Comparison of ENCODE assay signal across 1 cellular context in the genomic region with DNA sequence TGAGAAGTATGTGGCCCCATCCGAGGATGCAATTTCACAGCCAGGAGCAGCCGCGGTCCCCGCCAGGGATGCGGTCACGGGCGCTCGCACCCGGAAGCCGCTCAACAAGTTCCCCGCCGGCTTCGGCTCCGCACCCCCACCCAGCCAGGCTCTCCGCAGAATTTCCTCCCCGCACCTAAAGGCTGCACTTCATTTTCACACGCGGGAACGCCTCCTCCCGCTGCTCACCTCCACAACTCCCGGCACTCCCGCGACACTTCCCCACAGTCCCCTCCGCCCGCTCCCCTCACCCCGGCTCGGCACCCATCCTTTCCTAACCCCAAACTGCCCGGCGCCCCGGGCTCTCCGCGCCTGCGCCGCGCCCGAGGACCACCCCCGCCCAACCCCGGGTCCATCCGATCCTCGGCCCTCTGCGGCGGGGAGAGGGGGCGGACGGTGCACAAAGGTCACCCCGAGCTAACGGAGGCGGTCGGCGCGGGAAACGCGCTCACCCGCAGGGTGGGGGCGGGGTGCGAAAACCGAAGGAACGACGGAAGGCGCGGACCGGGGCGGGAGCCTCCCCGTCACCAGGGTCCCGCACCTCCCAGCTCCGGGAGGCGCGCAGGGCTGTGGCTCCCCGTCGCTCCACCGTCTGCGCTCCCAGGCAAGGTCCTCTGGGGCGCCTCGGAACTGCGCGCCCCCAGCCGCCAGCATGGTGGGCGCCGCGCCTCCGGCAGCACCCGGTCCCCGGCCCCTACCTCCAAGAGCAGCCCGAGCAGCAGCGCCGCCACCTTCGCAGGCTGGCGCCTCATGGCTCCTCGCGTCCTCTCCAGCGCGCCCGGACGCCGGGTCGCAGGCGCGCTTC.
TF ChIP-seq lines count a peak whose summit lies in the region.

No MANE protein-coding gene starts in this region.

TF ChIP-seq in HepG2, 621 proteins besides CTCF, POLR2A, EP300 and RAD21 (continued from another document and continues in another):
- TF ChIP-seq, protein P1, sequence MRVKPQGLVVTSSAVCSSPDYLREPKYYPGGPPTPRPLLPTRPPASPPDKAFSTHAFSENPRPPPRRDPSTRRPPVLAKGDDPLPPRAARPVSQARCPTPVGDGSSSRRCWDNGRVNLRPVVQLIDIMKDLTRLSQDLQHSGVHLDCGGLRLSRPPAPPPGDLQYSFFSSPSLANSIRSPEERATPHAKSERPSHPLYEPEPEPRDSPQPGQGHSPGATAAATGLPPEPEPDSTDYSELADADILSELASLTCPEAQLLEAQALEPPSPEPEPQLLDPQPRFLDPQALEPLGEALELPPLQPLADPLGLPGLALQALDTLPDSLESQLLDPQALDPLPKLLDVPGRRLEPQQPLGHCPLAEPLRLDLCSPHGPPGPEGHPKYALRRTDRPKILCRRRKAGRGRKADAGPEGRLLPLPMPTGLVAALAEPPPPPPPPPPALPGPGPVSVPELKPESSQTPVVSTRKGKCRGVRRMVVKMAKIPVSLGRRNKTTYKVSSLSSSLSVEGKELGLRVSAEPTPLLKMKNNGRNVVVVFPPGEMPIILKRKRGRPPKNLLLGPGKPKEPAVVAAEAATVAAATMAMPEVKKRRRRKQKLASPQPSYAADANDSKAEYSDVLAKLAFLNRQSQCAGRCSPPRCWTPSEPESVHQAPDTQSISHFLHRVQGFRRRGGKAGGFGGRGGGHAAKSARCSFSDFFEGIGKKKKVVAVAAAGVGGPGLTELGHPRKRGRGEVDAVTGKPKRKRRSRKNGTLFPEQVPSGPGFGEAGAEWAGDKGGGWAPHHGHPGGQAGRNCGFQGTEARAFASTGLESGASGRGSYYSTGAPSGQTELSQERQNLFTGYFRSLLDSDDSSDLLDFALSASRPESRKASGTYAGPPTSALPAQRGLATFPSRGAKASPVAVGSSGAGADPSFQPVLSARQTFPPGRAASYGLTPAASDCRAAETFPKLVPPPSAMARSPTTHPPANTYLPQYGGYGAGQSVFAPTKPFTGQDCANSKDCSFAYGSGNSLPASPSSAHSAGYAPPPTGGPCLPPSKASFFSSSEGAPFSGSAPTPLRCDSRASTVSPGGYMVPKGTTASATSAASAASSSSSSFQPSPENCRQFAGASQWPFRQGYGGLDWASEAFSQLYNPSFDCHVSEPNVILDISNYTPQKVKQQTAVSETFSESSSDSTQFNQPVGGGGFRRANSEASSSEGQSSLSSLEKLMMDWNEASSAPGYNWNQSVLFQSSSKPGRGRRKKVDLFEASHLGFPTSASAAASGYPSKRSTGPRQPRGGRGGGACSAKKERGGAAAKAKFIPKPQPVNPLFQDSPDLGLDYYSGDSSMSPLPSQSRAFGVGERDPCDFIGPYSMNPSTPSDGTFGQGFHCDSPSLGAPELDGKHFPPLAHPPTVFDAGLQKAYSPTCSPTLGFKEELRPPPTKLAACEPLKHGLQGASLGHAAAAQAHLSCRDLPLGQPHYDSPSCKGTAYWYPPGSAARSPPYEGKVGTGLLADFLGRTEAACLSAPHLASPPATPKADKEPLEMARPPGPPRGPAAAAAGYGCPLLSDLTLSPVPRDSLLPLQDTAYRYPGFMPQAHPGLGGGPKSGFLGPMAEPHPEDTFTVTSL (CRISPR knock-in tag; IDR thresholded peaks at IDR 0.05; ENCODE audit: borderline replicate concordance): 0 out of 2 replicates have a peak, but pooled peaks have one; percentile 22
- TF ChIP-seq, protein P2, sequence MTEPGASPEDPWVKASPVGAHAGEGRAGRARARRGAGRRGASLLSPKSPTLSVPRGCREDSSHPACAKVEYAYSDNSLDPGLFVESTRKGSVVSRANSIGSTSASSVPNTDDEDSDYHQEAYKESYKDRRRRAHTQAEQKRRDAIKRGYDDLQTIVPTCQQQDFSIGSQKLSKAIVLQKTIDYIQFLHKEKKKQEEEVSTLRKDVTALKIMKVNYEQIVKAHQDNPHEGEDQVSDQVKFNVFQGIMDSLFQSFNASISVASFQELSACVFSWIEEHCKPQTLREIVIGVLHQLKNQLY (CRISPR knock-in tag; IDR thresholded peaks at IDR 0.05): no peak
- no peak for TF ChIP-seq ZNF530 (CRISPR knock-in tag; IDR thresholded peaks at IDR 0.05; ENCODE audit: low read depth)
- peak; percentile 36; the same call in 1 of the 2 replicates for TF ChIP-seq ZNF441 (CRISPR knock-in tag; IDR thresholded peaks at IDR 0.05; ENCODE audit: borderline replicate concordance)
- TF ChIP-seq ZNF577 (CRISPR knock-in tag; IDR thresholded peaks at IDR 0.05; ENCODE audit: borderline replicate concordance, low read depth): no peak
- TF ChIP-seq, protein P3, sequence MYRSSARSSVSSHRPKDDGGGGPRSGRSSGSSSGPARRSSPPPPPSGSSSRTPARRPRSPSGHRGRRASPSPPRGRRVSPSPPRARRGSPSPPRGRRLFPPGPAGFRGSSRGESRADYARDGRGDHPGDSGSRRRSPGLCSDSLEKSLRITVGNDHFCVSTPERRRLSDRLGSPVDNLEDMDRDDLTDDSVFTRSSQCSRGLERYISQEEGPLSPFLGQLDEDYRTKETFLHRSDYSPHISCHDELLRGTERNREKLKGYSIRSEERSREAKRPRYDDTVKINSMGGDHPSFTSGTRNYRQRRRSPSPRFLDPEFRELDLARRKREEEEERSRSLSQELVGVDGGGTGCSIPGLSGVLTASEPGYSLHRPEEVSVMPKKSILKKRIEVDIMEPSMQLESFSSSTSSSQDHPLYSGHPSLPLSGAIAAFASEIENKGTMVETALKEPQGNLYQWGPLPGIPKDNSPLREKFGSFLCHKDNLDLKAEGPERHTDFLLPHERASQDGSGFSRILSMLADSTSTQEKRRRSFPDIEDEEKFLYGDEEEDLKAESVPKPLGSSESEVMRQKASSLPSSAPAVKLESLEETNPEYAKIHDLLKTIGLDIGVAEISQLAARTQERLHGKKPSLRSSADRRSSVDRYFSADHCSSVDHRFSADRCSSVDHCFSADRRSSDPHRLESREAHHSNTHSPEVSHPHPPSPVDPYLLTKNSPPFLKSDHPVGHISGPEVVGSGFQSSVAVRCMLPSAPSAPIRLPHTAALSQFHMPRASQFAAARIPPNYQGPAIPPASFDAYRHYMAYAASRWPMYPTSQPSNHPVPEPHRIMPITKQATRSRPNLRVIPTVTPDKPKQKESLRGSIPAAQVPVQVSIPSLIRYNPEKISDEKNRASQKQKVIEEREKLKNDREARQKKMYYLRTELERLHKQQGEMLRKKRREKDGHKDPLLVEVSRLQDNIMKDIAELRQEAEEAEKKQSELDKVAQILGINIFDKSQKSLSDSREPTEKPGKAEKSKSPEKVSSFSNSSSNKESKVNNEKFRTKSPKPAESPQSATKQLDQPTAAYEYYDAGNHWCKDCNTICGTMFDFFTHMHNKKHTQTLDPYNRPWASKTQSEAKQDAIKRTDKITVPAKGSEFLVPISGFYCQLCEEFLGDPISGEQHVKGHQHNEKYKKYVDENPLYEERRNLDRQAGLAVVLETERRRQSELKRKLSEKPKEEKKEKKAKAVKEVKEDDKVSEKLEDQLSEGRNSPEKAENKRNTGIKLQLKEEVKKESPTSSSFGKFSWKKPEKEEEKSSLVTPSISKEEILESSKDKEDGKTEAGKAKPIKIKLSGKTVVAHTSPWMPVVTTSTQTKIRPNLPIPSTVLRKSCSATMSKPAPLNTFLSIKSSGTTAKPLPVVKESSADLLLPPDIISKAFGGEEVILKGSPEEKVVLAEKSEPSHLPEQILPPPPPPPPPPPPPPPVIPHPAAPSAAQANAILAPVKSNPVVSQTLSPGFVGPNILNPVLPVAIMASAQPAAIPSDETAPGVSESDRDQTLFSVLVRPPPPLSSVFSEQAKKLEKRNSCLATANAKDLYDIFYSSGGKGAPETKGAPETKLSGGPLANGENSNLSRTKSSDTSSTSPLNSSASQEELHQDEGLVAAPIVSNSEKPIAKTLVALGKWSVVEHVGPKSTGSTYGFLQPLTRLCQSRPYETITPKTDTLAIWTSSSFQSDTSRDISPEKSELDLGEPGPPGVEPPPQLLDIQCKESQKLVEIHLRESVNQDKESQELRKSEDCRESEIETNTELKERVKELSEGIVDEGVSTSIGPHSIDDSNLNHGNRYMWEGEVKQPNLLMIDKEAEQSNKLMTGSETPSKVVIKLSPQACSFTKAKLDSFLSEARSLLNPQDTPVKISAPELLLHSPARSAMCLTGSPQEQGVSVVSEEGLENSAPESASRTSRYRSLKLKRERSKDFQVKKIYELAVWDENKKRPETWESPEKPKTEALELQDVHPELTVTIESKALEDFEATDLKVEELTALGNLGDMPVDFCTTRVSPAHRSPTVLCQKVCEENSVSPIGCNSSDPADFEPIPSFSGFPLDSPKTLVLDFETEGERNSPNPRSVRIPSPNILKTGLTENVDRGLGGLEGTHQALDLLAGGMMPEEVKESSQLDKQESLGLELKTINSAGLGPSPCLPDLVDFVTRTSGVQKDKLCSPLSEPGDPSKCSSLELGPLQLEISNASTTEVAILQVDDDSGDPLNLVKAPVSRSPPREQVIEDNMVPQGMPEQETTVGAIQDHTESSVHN (CRISPR knock-in tag; IDR thresholded peaks at IDR 0.05): peak; percentile 80; the same call in 1 of the 2 replicates
- no peak for TF ChIP-seq NR1H2 (CRISPR knock-in tag; IDR thresholded peaks at IDR 0.05; ENCODE audit: borderline replicate concordance, low read depth)
- TF ChIP-seq HNRNPL (IDR thresholded peaks at IDR 0.05; ENCODE audit: low read depth, low read length): no peak
- TF ChIP-seq ZNF670 (CRISPR knock-in tag; IDR thresholded peaks at IDR 0.05; ENCODE audit: borderline replicate concordance): no peak
- TF ChIP-seq, protein P4, sequence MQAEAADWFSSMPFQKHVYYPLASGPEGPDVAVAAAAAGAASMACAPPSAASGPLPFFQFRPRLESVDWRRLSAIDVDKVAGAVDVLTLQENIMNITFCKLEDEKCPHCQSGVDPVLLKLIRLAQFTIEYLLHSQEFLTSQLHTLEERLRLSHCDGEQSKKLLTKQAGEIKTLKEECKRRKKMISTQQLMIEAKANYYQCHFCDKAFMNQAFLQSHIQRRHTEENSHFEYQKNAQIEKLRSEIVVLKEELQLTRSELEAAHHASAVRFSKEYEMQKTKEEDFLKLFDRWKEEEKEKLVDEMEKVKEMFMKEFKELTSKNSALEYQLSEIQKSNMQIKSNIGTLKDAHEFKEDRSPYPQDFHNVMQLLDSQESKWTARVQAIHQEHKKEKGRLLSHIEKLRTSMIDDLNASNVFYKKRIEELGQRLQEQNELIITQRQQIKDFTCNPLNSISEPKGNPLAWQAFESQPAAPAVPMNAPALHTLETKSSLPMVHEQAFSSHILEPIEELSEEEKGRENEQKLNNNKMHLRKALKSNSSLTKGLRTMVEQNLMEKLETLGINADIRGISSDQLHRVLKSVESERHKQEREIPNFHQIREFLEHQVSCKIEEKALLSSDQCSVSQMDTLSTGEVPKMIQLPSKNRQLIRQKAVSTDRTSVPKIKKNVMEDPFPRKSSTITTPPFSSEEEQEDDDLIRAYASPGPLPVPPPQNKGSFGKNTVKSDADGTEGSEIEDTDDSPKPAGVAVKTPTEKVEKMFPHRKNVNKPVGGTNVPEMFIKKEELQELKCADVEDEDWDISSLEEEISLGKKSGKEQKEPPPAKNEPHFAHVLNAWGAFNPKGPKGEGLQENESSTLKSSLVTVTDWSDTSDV (CRISPR knock-in tag; IDR thresholded peaks at IDR 0.05): no peak
- TF ChIP-seq, protein P5, sequence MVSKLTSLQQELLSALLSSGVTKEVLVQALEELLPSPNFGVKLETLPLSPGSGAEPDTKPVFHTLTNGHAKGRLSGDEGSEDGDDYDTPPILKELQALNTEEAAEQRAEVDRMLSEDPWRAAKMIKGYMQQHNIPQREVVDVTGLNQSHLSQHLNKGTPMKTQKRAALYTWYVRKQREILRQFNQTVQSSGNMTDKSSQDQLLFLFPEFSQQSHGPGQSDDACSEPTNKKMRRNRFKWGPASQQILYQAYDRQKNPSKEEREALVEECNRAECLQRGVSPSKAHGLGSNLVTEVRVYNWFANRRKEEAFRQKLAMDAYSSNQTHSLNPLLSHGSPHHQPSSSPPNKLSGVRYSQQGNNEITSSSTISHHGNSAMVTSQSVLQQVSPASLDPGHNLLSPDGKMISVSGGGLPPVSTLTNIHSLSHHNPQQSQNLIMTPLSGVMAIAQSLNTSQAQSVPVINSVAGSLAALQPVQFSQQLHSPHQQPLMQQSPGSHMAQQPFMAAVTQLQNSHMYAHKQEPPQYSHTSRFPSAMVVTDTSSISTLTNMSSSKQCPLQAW (CRISPR knock-in tag; IDR thresholded peaks at IDR 0.05): 0 out of 2 replicates have a peak, but pooled peaks have one; percentile 43
- TF ChIP-seq, protein P6, sequence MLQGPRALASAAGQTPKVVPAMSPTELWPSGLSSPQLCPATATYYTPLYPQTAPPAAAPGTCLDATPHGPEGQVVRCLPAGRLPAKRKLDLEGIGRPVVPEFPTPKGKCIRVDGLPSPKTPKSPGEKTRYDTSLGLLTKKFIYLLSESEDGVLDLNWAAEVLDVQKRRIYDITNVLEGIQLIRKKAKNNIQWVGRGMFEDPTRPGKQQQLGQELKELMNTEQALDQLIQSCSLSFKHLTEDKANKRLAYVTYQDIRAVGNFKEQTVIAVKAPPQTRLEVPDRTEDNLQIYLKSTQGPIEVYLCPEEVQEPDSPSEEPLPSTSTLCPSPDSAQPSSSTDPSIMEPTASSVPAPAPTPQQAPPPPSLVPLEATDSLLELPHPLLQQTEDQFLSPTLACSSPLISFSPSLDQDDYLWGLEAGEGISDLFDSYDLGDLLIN (CRISPR knock-in tag; IDR thresholded peaks at IDR 0.05; ENCODE audit: borderline replicate concordance): no peak
- no peak for TF ChIP-seq ZNF282 (IDR thresholded peaks at IDR 0.05; ENCODE audit: partially characterized antibody)
- TF ChIP-seq ZNF546 (CRISPR knock-in tag; conservative IDR thresholded peaks at IDR 0.05): peak; percentile 62; the same call in 1 of the 2 replicates
- TF ChIP-seq NFYB (CRISPR knock-in tag; IDR thresholded peaks at IDR 0.05): 0 out of 2 replicates have a peak, but pooled peaks have one; percentile 7
- peak; percentile 69 for TF ChIP-seq HOXA3 (CRISPR knock-in tag; IDR thresholded peaks at IDR 0.05)
- 0 out of 2 replicates have a peak, but pooled peaks have one; percentile 48 for TF ChIP-seq ZNF589 (CRISPR knock-in tag; conservative IDR thresholded peaks at IDR 0.05)
- no peak for TF ChIP-seq FOXK2 (IDR thresholded peaks at IDR 0.05)
- TF ChIP-seq, protein P7, sequence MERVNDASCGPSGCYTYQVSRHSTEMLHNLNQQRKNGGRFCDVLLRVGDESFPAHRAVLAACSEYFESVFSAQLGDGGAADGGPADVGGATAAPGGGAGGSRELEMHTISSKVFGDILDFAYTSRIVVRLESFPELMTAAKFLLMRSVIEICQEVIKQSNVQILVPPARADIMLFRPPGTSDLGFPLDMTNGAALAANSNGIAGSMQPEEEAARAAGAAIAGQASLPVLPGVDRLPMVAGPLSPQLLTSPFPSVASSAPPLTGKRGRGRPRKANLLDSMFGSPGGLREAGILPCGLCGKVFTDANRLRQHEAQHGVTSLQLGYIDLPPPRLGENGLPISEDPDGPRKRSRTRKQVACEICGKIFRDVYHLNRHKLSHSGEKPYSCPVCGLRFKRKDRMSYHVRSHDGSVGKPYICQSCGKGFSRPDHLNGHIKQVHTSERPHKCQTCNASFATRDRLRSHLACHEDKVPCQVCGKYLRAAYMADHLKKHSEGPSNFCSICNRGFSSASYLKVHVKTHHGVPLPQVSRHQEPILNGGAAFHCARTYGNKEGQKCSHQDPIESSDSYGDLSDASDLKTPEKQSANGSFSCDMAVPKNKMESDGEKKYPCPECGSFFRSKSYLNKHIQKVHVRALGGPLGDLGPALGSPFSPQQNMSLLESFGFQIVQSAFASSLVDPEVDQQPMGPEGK (CRISPR knock-in tag; IDR thresholded peaks at IDR 0.05): peak; percentile 85
- TF ChIP-seq, protein P8, sequence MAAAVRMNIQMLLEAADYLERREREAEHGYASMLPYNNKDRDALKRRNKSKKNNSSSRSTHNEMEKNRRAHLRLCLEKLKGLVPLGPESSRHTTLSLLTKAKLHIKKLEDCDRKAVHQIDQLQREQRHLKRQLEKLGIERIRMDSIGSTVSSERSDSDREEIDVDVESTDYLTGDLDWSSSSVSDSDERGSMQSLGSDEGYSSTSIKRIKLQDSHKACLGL (CRISPR knock-in tag; IDR thresholded peaks at IDR 0.05): peak; percentile 63; the same call in 1 of the 2 replicates
